Comparison of ENCODE assay signal across 8 cellular contexts in genomic region chr16:4350787-4351659, GRCh38.
DNase-seq lines count a peak whose midpoint lies in the region; ATAC-seq and TF ChIP-seq lines count a peak whose summit lies in the region.

Gene PAM16, minus strand, starts transcription at chr16:4351321. Its CDS starts 87 bp downstream, at chr16:4351234.

- peaks cover 48% of the 10 kb centered on the region for H4K20me1 ChIP-seq in BLaER1

- ATAC-seq in GM19328 (IDR thresholded peaks at IDR 0.05; ENCODE audit: unreplicated experiment) = peak; percentile 88
- peak; percentile 88 for ATAC-seq in HG03469 (IDR thresholded peaks at IDR 0.05; ENCODE audit: unreplicated experiment)

- no peaks in the 10 kb centered on the region for H3K27me3 ChIP-seq in BLaER1

- H3K4me3 ChIP-seq in BLaER1 (peak within 1 kb of the TSS; percentile 98), coronary artery (peak within 1 kb of the TSS; percentile 97)

- peak; percentile 65 to 94 for DNase-seq in NCI-H526 (lab: John Stamatoyannopoulos, UW)
- peak; percentile 99 for DNase-seq in activated CD4-positive, alpha-beta T cell treated with anti-CD3 and anti-CD28 coated beads for 48 hours
- peak; percentile 97 for DNase-seq in coronary artery (ENCODE audit: low spot score)
- DNase-seq in left kidney (ENCODE audit: low read depth, low spot score) = peak; percentile 98
- DNase-seq in stimulated activated CD4-positive, alpha-beta T cell treated with anti-CD3 and anti-CD28 coated beads, Interleukin-2, amount 100 ng/mL, for 24 hours = peak; percentile 99 to 100

- no peak for TF ChIP-seq CTCF in coronary artery (IDR thresholded peaks at IDR 0.05)

- H3K36me3 ChIP-seq in BLaER1 = peaks cover 53% of the 10 kb centered on the region

- H3K9me3 ChIP-seq in BLaER1 = no peaks in the 10 kb centered on the region

- H3K27ac ChIP-seq in BLaER1 (peak within 1 kb of the TSS; percentile 94), coronary artery (peak within 1 kb of the TSS; percentile 54 to 92)

- H3K9ac ChIP-seq in BLaER1 = peak within 1 kb of the TSS; percentile 97

- H3K4me1 ChIP-seq in BLaER1 = peaks cover 28% of the 10 kb centered on the region

- H3K4me2 ChIP-seq in BLaER1 = peak within 1 kb of the TSS; percentile 94

Comparison
In these comparisons a context has a peak if more than half of its experiments do, and no peak if none do; other contexts are left out.
1. Peak in every context shown above with its lines: DNase-seq, ATAC-seq, H3K4me3 ChIP-seq and H3K27ac ChIP-seq.